In the genomic region with DNA sequence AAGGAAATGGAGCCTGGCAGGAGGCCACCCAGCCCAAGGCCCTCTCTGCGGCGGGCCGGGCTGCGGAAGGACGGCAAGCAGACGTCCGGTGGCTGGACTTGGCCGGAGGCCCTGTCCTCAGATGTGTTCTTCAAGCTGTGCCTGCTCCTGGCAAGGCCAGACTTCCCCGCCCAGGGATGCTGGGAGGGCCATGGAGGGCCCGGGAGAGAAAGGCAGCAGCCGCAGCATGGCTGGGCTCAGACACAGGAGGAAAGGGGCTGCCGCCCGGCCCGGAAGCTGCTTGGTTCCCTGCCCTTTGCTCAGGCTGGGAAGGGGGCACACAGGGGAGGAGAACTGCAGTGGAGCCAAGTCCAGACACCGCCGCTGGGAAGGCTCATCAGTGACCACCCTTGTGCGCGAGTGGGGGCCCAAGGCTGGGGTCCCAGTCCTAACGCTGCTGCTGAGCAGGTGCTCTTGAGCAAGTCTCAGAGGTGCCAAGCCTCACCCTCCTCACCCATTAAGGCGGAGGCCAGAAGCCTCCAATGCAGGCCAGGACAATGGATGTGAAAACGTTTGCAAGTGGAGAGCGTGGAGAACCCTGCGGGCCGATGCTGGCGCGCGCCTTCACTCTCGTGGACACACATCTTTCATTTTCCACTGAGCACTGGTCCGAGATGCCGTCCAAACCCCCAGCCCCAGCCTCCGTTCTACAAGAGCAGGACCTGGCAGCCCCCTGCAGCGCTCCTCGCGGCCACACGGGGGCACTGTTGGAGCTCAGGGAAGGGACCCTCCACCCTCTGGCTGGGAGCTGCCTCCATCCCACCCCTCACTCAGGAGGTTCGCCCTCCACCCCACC, we compare ENCODE assay signal across 8 cellular contexts. TPM values are rescaled to one million over a fixed set of nuclear protein-coding genes. Genes with fewer than 3 reads are reported as not detected.
DNase-seq lines count a peak whose midpoint lies in the region; TF ChIP-seq lines count a peak whose summit lies in the region.

No MANE protein-coding gene starts in this region.

- H3K9me3 Mint-ChIP-seq in mesothelial cell of epicardium: no peaks in the 10 kb centered on the region

- no peak overlapping the region for H3K4me3 Mint-ChIP-seq in mesothelial cell of epicardium

- TF ChIP-seq CTCF in GM10266 (IDR thresholded peaks at IDR 0.05; ENCODE audit: control insufficient read depth, insufficient read depth, low read depth, missing control alignments) (peak; percentile 89), mesothelial cell of epicardium (IDR thresholded peaks at IDR 0.05; ENCODE audit: unreplicated experiment) (peak; percentile 87)

- peak; percentile 87 for DNase-seq in GM10266 (ENCODE audit: extremely low spot score)
- DNase-seq in NAMALWA (ENCODE audit: low spot score): peak; percentile 56
- DNase-seq in activated CD4-positive, alpha-beta T cell treated with anti-CD3 and anti-CD28 coated beads, Interleukin-2, amount 50 U/mL, for 4 hours: peak; percentile 45 to 47
- DNase-seq in effector CD8-positive, alpha-beta T cell (lab: John Stamatoyannopoulos, UW): peak; percentile 54
- peak; percentile 74 to 91 for DNase-seq in mesothelial cell of epicardium (ENCODE audit: low spot score in 2 of 2, unreplicated experiment in 2 of 2)
- DNase-seq in stimulated activated CD8-positive, alpha-beta memory T cell treated with anti-CD3 and anti-CD28 coated beads, Interleukin-4, amount 100 ng/mL, for 48 hours: peak; percentile 86
- no peak for DNase-seq in hippocampal formation (lab: John Stamatoyannopoulos, UW)
- no peak for DNase-seq in NCI-H446 treated with DMSO at 0.1 percent for 48 hours (lab: John Stamatoyannopoulos, UW)

- peaks cover 8% of the 10 kb centered on the region for H3K4me1 Mint-ChIP-seq in mesothelial cell of epicardium

- H3K27ac Mint-ChIP-seq in mesothelial cell of epicardium: no peak overlapping the region

- peaks cover 29% of the 10 kb centered on the region for H3K27me3 Mint-ChIP-seq in mesothelial cell of epicardium (ENCODE audit: low read depth)

- H3K36me3 Mint-ChIP-seq in mesothelial cell of epicardium: no peaks in the 10 kb centered on the region

RNA-seq across cellular contexts. Expression of a gene that starts 7.9 kb away (rescaled TPM):
- total RNA-seq in mesothelial cell of epicardium: 0.16 to 0.32 TPM (median 0.16 TPM) in 3 replicates

RNA-seq across cellular contexts. Expression of a gene that starts 18.1 kb away (rescaled TPM):
- total RNA-seq in mesothelial cell of epicardium: 2.0 to 3.2 TPM (median 2.4 TPM) in 3 replicates

RNA-seq across cellular contexts. Expression of a gene that starts 45.4 kb away (rescaled TPM):
- not detected in 3 replicates for total RNA-seq in mesothelial cell of epicardium

Comparison
In these comparisons a context has a peak if more than half of its experiments do, and no peak if none do; other contexts are left out.
1. DNase-seq: peak in GM10266 (single experiment), NAMALWA (single experiment), activated CD4-positive, alpha-beta T cell treated with anti-CD3 and anti-CD28 coated beads, Interleukin-2, amount 50 U/mL, for 4 hours (2 of 2), effector CD8-positive, alpha-beta T cell (single experiment), mesothelial cell of epicardium (2 of 2) and stimulated activated CD8-positive, alpha-beta memory T cell treated with anti-CD3 and anti-CD28 coated beads, Interleukin-4, amount 100 ng/mL, for 48 hours (single experiment); none in hippocampal formation (0 of 2) and NCI-H446 treated with DMSO at 0.1 percent for 48 hours (single experiment).